17 cellular contexts compared by ENCODE assay signal in genomic region chr11:112127056-112127455, GRCh38. TPM values are rescaled to one million over a fixed set of nuclear protein-coding genes. Genes with fewer than 3 reads are reported as not detected.
DNase-seq lines count a peak whose midpoint lies in the region; ATAC-seq and TF ChIP-seq lines count a peak whose summit lies in the region.
"Had no signal": no experiment of that assay in that cellular context is flagged by ENCODE, and none has a peak within 500 bp of the region (broad histone marks: within the 10 kb centered on the region; RNA-seq: fewer than 3 reads in every experiment).

No MANE protein-coding gene starts in this region.

- no peaks in the 10 kb centered on the region for H3K27me3 ChIP-seq in HCT116 (ENCODE audit: insufficient read depth, low read length)
- H3K27me3 ChIP-seq: BLaER1 had no signal

- H3K9me2 ChIP-seq in HCT116 (ENCODE audit: insufficient read depth): no peaks in the 10 kb centered on the region

- TF ChIP-seq RAD21 in HCT116 (IDR thresholded peaks at IDR 0.05; ENCODE audit: low read depth): no peak

- TF ChIP-seq POLR2A in HCT116 (IDR thresholded peaks at IDR 0.05; ENCODE audit: borderline replicate concordance, extremely low read depth, insufficient read depth, insufficient read length): no peak

- no peak for TF ChIP-seq CTCF in HCT116 (IDR thresholded peaks at IDR 0.05 in 2 of 3, conservative IDR thresholded peaks at IDR 0.05 in 1 of 3; ENCODE audit: borderline replicate concordance in 1 of 3, insufficient read depth in 1 of 3, low read depth in 2 of 3, low read length in 2 of 3)

- no peaks in the 10 kb centered on the region for H3K36me3 ChIP-seq in HCT116 (ENCODE audit: control insufficient read depth in 1 of 2, insufficient read depth in 2 of 2, low read length in 2 of 2)
- H3K36me3 ChIP-seq: BLaER1 had no signal

- no TSS peak for BruUV-seq in HCT116 (replicated peaks; lab: Mats Ljungman, UMichigan)

- peaks cover 52 to 85% of the 10 kb centered on the region in 2 experiments for H3K4me1 ChIP-seq in HCT116 (ENCODE audit: control insufficient read depth in 1 of 2, insufficient read depth in 2 of 2, low read length in 2 of 2)
- H3K4me1 ChIP-seq: BLaER1 had no signal

- H2AFZ ChIP-seq in HCT116 (ENCODE audit: low read depth, low read length, poor library complexity, severe bottlenecking): no peak overlapping the region
- H2AFZ ChIP-seq: GM23248 had no signal

- DNase-seq in HCT116 (ENCODE audit: low read depth, low spot score): no peak
- DNase-seq in OCI-M1 (lab: John Stamatoyannopoulos, UW): peak; percentile 57
- peak; percentile 88 for DNase-seq in amniotic epithelial cell (ENCODE audit: low read depth)
- DNase-seq in HCEC 1CT: no peak
- no peak for DNase-seq in NCI-H510A treated with DMSO at 0.1 percent for 48 hours (lab: John Stamatoyannopoulos, UW)
- DNase-seq: 8988T; CD4-positive, alpha-beta memory T cell; DMS153; DMS79; GDM1; GM23248 had no signal

- RAD21 ChIA-PET in HCT116 (lab: Charles Lee; ENCODE audit: low non-redundant PET in 1 of 2, low total read pairs in 2 of 2, uncharacterized antibody in 2 of 2, unreplicated experiment in 2 of 2): no interaction called here

- no peak for ATAC-seq in HCT116
- ATAC-seq in HG02973 (IDR thresholded peaks at IDR 0.05; ENCODE audit: unreplicated experiment): no peak
- ATAC-seq in HG02981 (IDR thresholded peaks at IDR 0.05; ENCODE audit: unreplicated experiment): no peak

- H3K4me2 ChIP-seq in HCT116 (ENCODE audit: low read length): no peak overlapping the region
- H3K4me2 ChIP-seq: BLaER1 had no signal

- H4K20me1 ChIP-seq in HCT116 (ENCODE audit: insufficient read depth): no peaks in the 10 kb centered on the region
- H4K20me1 ChIP-seq: BLaER1 had no signal

- no peaks in the 10 kb centered on the region for H3K9me3 ChIP-seq in HCT116 (ENCODE audit: control insufficient read depth in 1 of 2, insufficient read depth in 1 of 2, low read depth in 1 of 2, low read length in 2 of 2)
- H3K9me3 ChIP-seq: BLaER1 had no signal

- intact Hi-C loops in HCT116 (cut with micrococcal nuclease): no loop called here

- no peak overlapping the region for H3K4me3 ChIP-seq in HCT116 (replicated peaks in 1 of 2; ENCODE audit: low read depth in 1 of 2, low read length in 2 of 2)
- H3K4me3 ChIP-seq: BLaER1, GM23248 had no signal

- H3K27ac ChIP-seq in HCT116 (ENCODE audit: low read depth, low read length): no peak overlapping the region
- H3K27ac ChIP-seq: BLaER1, GM23248 had no signal

- CTCF ChIA-PET in HCT116 (lab: Charles Lee): no interaction called here

- no peak overlapping the region for H3K9ac ChIP-seq in HCT116 (ENCODE audit: low read length)
- H3K9ac ChIP-seq: BLaER1, GM23248 had no signal

- POLR2A ChIA-PET in HCT116 (lab: Charles Lee): no interaction called here

- H3K79me2 ChIP-seq in HCT116 (ENCODE audit: insufficient read depth, low read length): no peaks in the 10 kb centered on the region

TF ChIP-seq in HCT116, 20 proteins besides CTCF, POLR2A, EP300 and RAD21:
- no peak for TF ChIP-seq TCF7L2 (IDR thresholded peaks at IDR 0.05; ENCODE audit: borderline replicate concordance, extremely low read depth, insufficient read depth, insufficient read length)
- 0 out of 2 replicates have a peak, but pooled peaks have one; percentile 19 for TF ChIP-seq CBX3 (IDR thresholded peaks at IDR 0.05; ENCODE audit: low read depth)

RNA-seq across cellular contexts. Expression of gene IL18, which starts 36.8 kb away (rescaled TPM):
- 112 TPM for total RNA-seq in HCT116 (2021; ENCODE audit: unreplicated experiment)
- polyA plus RNA-seq in HCT116 (2012): 64.3 and 75.5 TPM in 2 replicates
- total RNA-seq: A673, Daoy had no signal
- polyA plus RNA-seq: CD4-positive, alpha-beta memory T cell had no signal

RNA-seq across cellular contexts. Expression of gene TEX12, which starts 40.1 kb away (rescaled TPM):
- not detected for total RNA-seq in HCT116 (2021; ENCODE audit: unreplicated experiment)
- polyA plus RNA-seq in HCT116 (2012): not detected in 2 replicates
- total RNA-seq: Daoy had no signal
- polyA plus RNA-seq: CD14-positive monocyte; CD4-positive, alpha-beta memory T cell; GM23248 had no signal

RNA-seq across cellular contexts. Expression of gene SDHD, which starts 40.4 kb away (rescaled TPM):
- 129 TPM for total RNA-seq in HCT116 (2021; ENCODE audit: unreplicated experiment)
- polyA plus RNA-seq in HCT116 (2012): 160 and 163 TPM in 2 replicates

RNA-seq across cellular contexts. Expression of gene TIMM8B, which starts 40.5 kb away (rescaled TPM):
- 62.1 TPM for total RNA-seq in HCT116 (2021; ENCODE audit: unreplicated experiment)
- 63.5 and 73.7 TPM in 2 replicates for polyA plus RNA-seq in HCT116 (2012)

RNA-seq across cellular contexts. Expression of gene BCO2, which starts 48.3 kb away (rescaled TPM):
- total RNA-seq in HCT116 (2021; ENCODE audit: unreplicated experiment): 4.0 TPM
- polyA plus RNA-seq in HCT116 (2012): 1.5 and 2.1 TPM in 2 replicates
- total RNA-seq: GM23248 had no signal

Comparison
In these comparisons a context has a peak if more than half of its experiments do, and no peak if none do; other contexts are left out.
1. DNase-seq: peak in OCI-M1 (single experiment) and amniotic epithelial cell (single experiment); none in HCT116 (single experiment), HCEC 1CT (single experiment) and NCI-H510A treated with DMSO at 0.1 percent for 48 hours (single experiment).